Comparison of ENCODE assay signal across 1 cellular context in genomic region chr14:59483819-59484610, GRCh38.
TF ChIP-seq lines count a peak whose summit lies in the region.

A gene with protein sequence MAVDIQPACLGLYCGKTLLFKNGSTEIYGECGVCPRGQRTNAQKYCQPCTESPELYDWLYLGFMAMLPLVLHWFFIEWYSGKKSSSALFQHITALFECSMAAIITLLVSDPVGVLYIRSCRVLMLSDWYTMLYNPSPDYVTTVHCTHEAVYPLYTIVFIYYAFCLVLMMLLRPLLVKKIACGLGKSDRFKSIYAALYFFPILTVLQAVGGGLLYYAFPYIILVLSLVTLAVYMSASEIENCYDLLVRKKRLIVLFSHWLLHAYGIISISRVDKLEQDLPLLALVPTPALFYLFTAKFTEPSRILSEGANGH (plus strand): TSS chr14:59484517. CDS start chr14:59484590, 73 bp downstream.
Gene L3HYPDH, minus strand, starts transcription at chr14:59484408. Its CDS starts 92 bp downstream, at chr14:59484316.

TF ChIP-seq in HepG2, 621 proteins besides CTCF, POLR2A, EP300 and RAD21 (continued from another document and continues in another):
- TF ChIP-seq ZNF138 (CRISPR knock-in tag; IDR thresholded peaks at IDR 0.05; ENCODE audit: low read depth) (peak; percentile 72), EHMT2 (IDR thresholded peaks at IDR 0.05; ENCODE audit: borderline replicate concordance, low read depth, low read length) (no peak), ETV6 (CRISPR knock-in tag; conservative IDR thresholded peaks at IDR 0.05) (peak; percentile 70), ZNF335 (CRISPR knock-in tag; IDR thresholded peaks at IDR 0.05) (no peak), ZBTB38 (CRISPR knock-in tag; IDR thresholded peaks at IDR 0.05) (peak; percentile 82; the same call in 1 of the 2 replicates), ZNF678 (CRISPR knock-in tag; IDR thresholded peaks at IDR 0.05) (peak; percentile 97; the same call in 1 of the 2 replicates), ZNF101 (CRISPR knock-in tag; IDR thresholded peaks at IDR 0.05; ENCODE audit: borderline replicate concordance, low read depth) (no peak), NFE2L2 (IDR thresholded peaks at IDR 0.05; ENCODE audit: low read length) (no peak), ZNF883 (CRISPR knock-in tag; IDR thresholded peaks at IDR 0.05; ENCODE audit: not compliant biosample characterization) (peak; percentile 85), EZH2 (conservative IDR thresholded peaks at IDR 0.05; ENCODE audit: low read depth, low read length) (no peak), CHCHD3 (CRISPR knock-in tag; IDR thresholded peaks at IDR 0.05) (peak; percentile 82; the same call in 1 of the 2 replicates), ZBTB25 (CRISPR knock-in tag; IDR thresholded peaks at IDR 0.05) (peak; percentile 63), MXI1 (IDR thresholded peaks at IDR 0.05; ENCODE audit: borderline replicate concordance, low read depth, low read length) (peak; percentile 74; the same call in 1 of the 3 replicates), ARID4A (CRISPR knock-in tag; IDR thresholded peaks at IDR 0.05; ENCODE audit: borderline replicate concordance) (peak; percentile 98), RBM22 (optimal IDR thresholded peaks at IDR 0.05; ENCODE audit: low read length) (peak; percentile 52), ZNF589 (CRISPR knock-in tag; conservative IDR thresholded peaks at IDR 0.05) (peak; percentile 87), ZC3H4 (CRISPR knock-in tag; IDR thresholded peaks at IDR 0.05; ENCODE audit: borderline replicate concordance) (0 out of 2 replicates have a peak, but pooled peaks have one; percentile 91), RFX3 (CRISPR knock-in tag; IDR thresholded peaks at IDR 0.05) (peak; percentile 81), HNRNPL (IDR thresholded peaks at IDR 0.05; ENCODE audit: low read depth, low read length) (peak; percentile 50), REST (IDR thresholded peaks at IDR 0.05; ENCODE audit: borderline replicate concordance in 1 of 2, low read depth in 1 of 2, low read length in 2 of 2) (0 out of 4 replicates have a peak, but pooled peaks of 1 of the 2 experiments have one; percentile 28), PREB (CRISPR knock-in tag; IDR thresholded peaks at IDR 0.05) (no peak; the same call in 1 of the 2 replicates), ELF1 (CRISPR knock-in tag; IDR thresholded peaks at IDR 0.05) (peak; percentile 99), IRF9 (CRISPR knock-in tag; IDR thresholded peaks at IDR 0.05; ENCODE audit: borderline replicate concordance) (no peak; the same call in 1 of the 2 replicates), POGZ (CRISPR knock-in tag; IDR thresholded peaks at IDR 0.05) (peak; percentile 81), MYC (CRISPR knock-in tag; IDR thresholded peaks at IDR 0.05; ENCODE audit: borderline replicate concordance) (peak; percentile 100), BRCA1 (CRISPR knock-in tag; IDR thresholded peaks at IDR 0.05) (peak; percentile 99), TOPORS (CRISPR knock-in tag; IDR thresholded peaks at IDR 0.05) (peak; percentile 96), ZNF292 (CRISPR knock-in tag; IDR thresholded peaks at IDR 0.05; ENCODE audit: borderline replicate concordance, low read depth) (peak; percentile 63; the same call in 1 of the 2 replicates), IKZF4 (CRISPR knock-in tag; IDR thresholded peaks at IDR 0.05; ENCODE audit: borderline replicate concordance, low read depth, not compliant biosample characterization) (peak; percentile 92), IKZF1 (IDR thresholded peaks at IDR 0.05) (no peak), ZNF569 (CRISPR knock-in tag; IDR thresholded peaks at IDR 0.05; ENCODE audit: borderline replicate concordance) (peak; percentile 98; the same call in 1 of the 2 replicates), SOX6 (IDR thresholded peaks at IDR 0.05) (no peak), SOX6 (CRISPR knock-in tag; IDR thresholded peaks at IDR 0.05) (peak; percentile 71), NCOA1 (CRISPR knock-in tag; IDR thresholded peaks at IDR 0.05) (0 out of 2 replicates have a peak, but pooled peaks have one; percentile 49), YY1 (IDR thresholded peaks at IDR 0.05; ENCODE audit: insufficient read depth, insufficient replicate concordance, low read depth, low read length) (peak; percentile 47), TFAP4 (IDR thresholded peaks at IDR 0.05; ENCODE audit: borderline replicate concordance, low read depth) (0 out of 2 replicates have a peak, but pooled peaks have one; percentile 24), ZNF747 (CRISPR knock-in tag; IDR thresholded peaks at IDR 0.05; ENCODE audit: borderline replicate concordance) (peak; percentile 90; the same call in 1 of the 2 replicates), MIER2 (CRISPR knock-in tag; IDR thresholded peaks at IDR 0.05) (no peak), ZNF790 (CRISPR knock-in tag; IDR thresholded peaks at IDR 0.05; ENCODE audit: borderline replicate concordance) (peak; percentile 98)
- TF ChIP-seq, protein P1, sequence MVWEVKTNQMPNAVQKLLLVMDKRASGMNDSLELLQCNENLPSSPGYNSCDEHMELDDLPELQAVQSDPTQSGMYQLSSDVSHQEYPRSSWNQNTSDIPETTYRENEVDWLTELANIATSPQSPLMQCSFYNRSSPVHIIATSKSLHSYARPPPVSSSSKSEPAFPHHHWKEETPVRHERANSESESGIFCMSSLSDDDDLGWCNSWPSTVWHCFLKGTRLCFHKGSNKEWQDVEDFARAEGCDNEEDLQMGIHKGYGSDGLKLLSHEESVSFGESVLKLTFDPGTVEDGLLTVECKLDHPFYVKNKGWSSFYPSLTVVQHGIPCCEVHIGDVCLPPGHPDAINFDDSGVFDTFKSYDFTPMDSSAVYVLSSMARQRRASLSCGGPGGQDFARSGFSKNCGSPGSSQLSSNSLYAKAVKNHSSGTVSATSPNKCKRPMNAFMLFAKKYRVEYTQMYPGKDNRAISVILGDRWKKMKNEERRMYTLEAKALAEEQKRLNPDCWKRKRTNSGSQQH (CRISPR knock-in tag; IDR thresholded peaks at IDR 0.05; ENCODE audit: low read depth) = 0 out of 2 replicates have a peak, but pooled peaks have one; percentile 23
- TF ChIP-seq, protein P2, sequence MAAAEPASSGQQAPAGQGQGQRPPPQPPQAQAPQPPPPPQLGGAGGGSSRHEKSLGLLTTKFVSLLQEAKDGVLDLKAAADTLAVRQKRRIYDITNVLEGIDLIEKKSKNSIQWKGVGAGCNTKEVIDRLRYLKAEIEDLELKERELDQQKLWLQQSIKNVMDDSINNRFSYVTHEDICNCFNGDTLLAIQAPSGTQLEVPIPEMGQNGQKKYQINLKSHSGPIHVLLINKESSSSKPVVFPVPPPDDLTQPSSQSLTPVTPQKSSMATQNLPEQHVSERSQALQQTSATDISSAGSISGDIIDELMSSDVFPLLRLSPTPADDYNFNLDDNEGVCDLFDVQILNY (CRISPR knock-in tag; conservative IDR thresholded peaks at IDR 0.05) = no peak
- TF ChIP-seq, protein P3, sequence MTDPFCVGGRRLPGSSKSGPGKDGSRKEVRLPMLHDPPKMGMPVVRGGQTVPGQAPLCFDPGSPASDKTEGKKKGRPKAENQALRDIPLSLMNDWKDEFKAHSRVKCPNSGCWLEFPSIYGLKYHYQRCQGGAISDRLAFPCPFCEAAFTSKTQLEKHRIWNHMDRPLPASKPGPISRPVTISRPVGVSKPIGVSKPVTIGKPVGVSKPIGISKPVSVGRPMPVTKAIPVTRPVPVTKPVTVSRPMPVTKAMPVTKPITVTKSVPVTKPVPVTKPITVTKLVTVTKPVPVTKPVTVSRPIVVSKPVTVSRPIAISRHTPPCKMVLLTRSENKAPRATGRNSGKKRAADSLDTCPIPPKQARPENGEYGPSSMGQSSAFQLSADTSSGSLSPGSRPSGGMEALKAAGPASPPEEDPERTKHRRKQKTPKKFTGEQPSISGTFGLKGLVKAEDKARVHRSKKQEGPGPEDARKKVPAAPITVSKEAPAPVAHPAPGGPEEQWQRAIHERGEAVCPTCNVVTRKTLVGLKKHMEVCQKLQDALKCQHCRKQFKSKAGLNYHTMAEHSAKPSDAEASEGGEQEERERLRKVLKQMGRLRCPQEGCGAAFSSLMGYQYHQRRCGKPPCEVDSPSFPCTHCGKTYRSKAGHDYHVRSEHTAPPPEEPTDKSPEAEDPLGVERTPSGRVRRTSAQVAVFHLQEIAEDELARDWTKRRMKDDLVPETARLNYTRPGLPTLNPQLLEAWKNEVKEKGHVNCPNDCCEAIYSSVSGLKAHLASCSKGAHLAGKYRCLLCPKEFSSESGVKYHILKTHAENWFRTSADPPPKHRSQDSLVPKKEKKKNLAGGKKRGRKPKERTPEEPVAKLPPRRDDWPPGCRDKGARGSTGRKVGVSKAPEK (CRISPR knock-in tag; IDR thresholded peaks at IDR 0.05; ENCODE audit: borderline replicate concordance) = 0 out of 2 replicates have a peak, but pooled peaks have one; percentile 47
